In genomic region chr22:18077639-18078328, GRCh38 we compare ENCODE assay signal across 1 cellular context.
A peak's percentile ranks its signal among the peaks of the same experiment; 100 is the strongest.
TF ChIP-seq lines count a peak whose summit lies in the region.

Gene PEX26 (plus strand): TSS chr22:18077990. CDS start chr22:18078377, 387 bp downstream.

TF ChIP-seq in K562, 482 proteins besides CTCF, POLR2A, EP300 and RAD21 (continued from another document and continues in another):
- TF ChIP-seq BRCA1 (IDR thresholded peaks at IDR 0.05) (no peak), BRCA1 (CRISPR knock-in tag; IDR thresholded peaks at IDR 0.05) (no peak), TCF7L2 (IDR thresholded peaks at IDR 0.05; ENCODE audit: low read depth, low read length) (no peak), SMARCB1 (IDR thresholded peaks at IDR 0.05; ENCODE audit: insufficient read length, low read depth) (no peak), ZNF12 (CRISPR knock-in tag; IDR thresholded peaks at IDR 0.05) (0 out of 2 replicates have a peak, but pooled peaks have one; percentile 20), SRF (CRISPR knock-in tag; IDR thresholded peaks at IDR 0.05) (no peak), SMARCE1 (IDR thresholded peaks at IDR 0.05) (no peak), RCOR1 (IDR thresholded peaks at IDR 0.05; ENCODE audit: borderline replicate concordance in 1 of 2, low read depth in 2 of 2, low read length in 2 of 2) (0 out of 4 replicates have a peak, but pooled peaks of 1 of the 2 experiments have one; percentile 7), ZNF263 (CRISPR knock-in tag; IDR thresholded peaks at IDR 0.05; ENCODE audit: borderline replicate concordance) (0 out of 2 replicates have a peak, but pooled peaks have one; percentile 11), HMGN3 (IDR thresholded peaks at IDR 0.05; ENCODE audit: borderline replicate concordance, extremely low read depth, insufficient read length, low read depth, low read length) (peak; percentile 84), ZNF639 (CRISPR knock-in tag; conservative IDR thresholded peaks at IDR 0.05 in 1 of 2, IDR thresholded peaks at IDR 0.05 in 1 of 2) (peak in 1 of 2 experiments; percentile 59; a peak in 1 of 4 replicates), ZBTB40 (IDR thresholded peaks at IDR 0.05) (peak; percentile 95), ZBTB40 (CRISPR knock-in tag; IDR thresholded peaks at IDR 0.05) (no peak), HDGF (IDR thresholded peaks at IDR 0.05) (no peak), SIN3A (IDR thresholded peaks at IDR 0.05; ENCODE audit: borderline replicate concordance in 2 of 2, control insufficient read depth in 1 of 2, low read depth in 2 of 2, low read length in 2 of 2) (peak in 1 of 2 experiments; percentile 44; a peak in 2 of 4 replicates), SAFB (IDR thresholded peaks at IDR 0.05; ENCODE audit: borderline replicate concordance, low read depth, low read length) (no peak), E2F6 (IDR thresholded peaks at IDR 0.05; ENCODE audit: borderline replicate concordance in 1 of 2, extremely low read depth in 1 of 2, insufficient read depth in 1 of 2, insufficient read length in 1 of 2, low read depth in 1 of 2, low read length in 1 of 2, poor library complexity in 1 of 2, severe bottlenecking in 1 of 2) (peak; percentile 12 to 38), TCF3 (CRISPR knock-in tag; IDR thresholded peaks at IDR 0.05) (0 out of 2 replicates have a peak, but pooled peaks have one; percentile 4), ZBTB9 (CRISPR knock-in tag; IDR thresholded peaks at IDR 0.05) (0 out of 2 replicates have a peak, but pooled peaks have one; percentile 44), MECOM (CRISPR knock-in tag; IDR thresholded peaks at IDR 0.05) (no peak), ETV1 (tag; conservative IDR thresholded peaks at IDR 0.05; ENCODE audit: low read depth) (peak; percentile 81), ZNF143 (CRISPR knock-in tag; IDR thresholded peaks at IDR 0.05) (peak; percentile 97), ZC3H11A (IDR thresholded peaks at IDR 0.05; ENCODE audit: low read depth, low read length) (0 out of 2 replicates have a peak, but pooled peaks have one; percentile 62), ZNF197 (CRISPR knock-in tag; IDR thresholded peaks at IDR 0.05; ENCODE audit: low read depth) (peak; percentile 92), E4F1 (CRISPR knock-in tag; IDR thresholded peaks at IDR 0.05; ENCODE audit: borderline replicate concordance) (peak; percentile 91), TAF1 (IDR thresholded peaks at IDR 0.05; ENCODE audit: control insufficient read depth, extremely low read depth, insufficient read depth, low read length, severe bottlenecking) (peak; percentile 66), ZBTB12 (CRISPR knock-in tag; IDR thresholded peaks at IDR 0.05) (peak; percentile 52; the same call in 1 of the 2 replicates), CEBPB (tag; IDR thresholded peaks at IDR 0.05) (peak; percentile 77), MYC (IDR thresholded peaks at IDR 0.05; ENCODE audit: low read depth, low read length) (peak; percentile 85), MYC (CRISPR knock-in tag; IDR thresholded peaks at IDR 0.05; ENCODE audit: borderline replicate concordance, low read depth) (peak; percentile 68; the same call in 1 of the 2 replicates), ZNF324 (CRISPR knock-in tag; IDR thresholded peaks at IDR 0.05) (no peak), ZNF395 (CRISPR knock-in tag; IDR thresholded peaks at IDR 0.05) (peak; percentile 95), PHF20 (IDR thresholded peaks at IDR 0.05; ENCODE audit: partially characterized antibody) (peak; percentile 93), ZNF830 (CRISPR knock-in tag; IDR thresholded peaks at IDR 0.05) (no peak), ZNF239 (CRISPR knock-in tag; IDR thresholded peaks at IDR 0.05) (peak; percentile 20; the same call in 1 of the 2 replicates), CCNT2 (IDR thresholded peaks at IDR 0.05; ENCODE audit: borderline replicate concordance, extremely low read depth, insufficient read length, low read depth, low read length) (peak; percentile 44), SIX5 (IDR thresholded peaks at IDR 0.05; ENCODE audit: borderline replicate concordance in 1 of 2, insufficient read depth in 1 of 2, low read depth in 1 of 2, low read length in 2 of 2) (peak; percentile 89 to 94), KLF13 (tag; IDR thresholded peaks at IDR 0.05; ENCODE audit: borderline replicate concordance, low read depth) (peak; percentile 11), NONO (IDR thresholded peaks at IDR 0.05; ENCODE audit: low read depth in 2 of 2, low read length in 1 of 2) (0 out of 4 replicates have a peak, but pooled peaks of 1 of the 2 experiments have one; percentile 24), ZNF764 (CRISPR knock-in tag; IDR thresholded peaks at IDR 0.05; ENCODE audit: low read depth) (no peak; the same call in 1 of the 2 replicates), ZNF224 (CRISPR knock-in tag; IDR thresholded peaks at IDR 0.05) (no peak), ZNF512 (tag; IDR thresholded peaks at IDR 0.05) (no peak), GABPA (tag; conservative IDR thresholded peaks at IDR 0.05; ENCODE audit: low read depth) (peak; percentile 97)
